Comparison of ENCODE assay signal across 20 cellular contexts in the genomic region with DNA sequence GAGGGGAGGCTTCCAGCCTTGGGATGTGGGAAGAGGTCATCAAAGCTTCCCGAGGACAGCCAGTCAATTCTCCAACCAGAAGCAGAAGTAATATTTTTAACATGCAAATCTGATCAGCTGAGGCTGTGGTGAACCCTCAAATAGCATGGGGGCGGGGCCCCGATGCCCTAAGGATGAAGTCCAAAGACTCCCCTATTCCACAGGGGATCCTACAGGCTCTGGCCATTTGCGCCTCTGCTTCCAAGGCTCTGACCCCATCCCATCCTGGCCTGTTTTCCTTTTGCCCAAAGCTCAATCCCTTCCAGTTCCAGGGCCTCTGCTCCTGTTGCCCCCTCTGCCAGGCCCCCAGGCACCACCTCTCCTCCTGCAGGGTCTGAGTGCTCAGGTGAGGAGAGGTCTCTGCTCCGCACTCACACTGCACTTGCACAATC. TPM values are rescaled to one million over a fixed set of nuclear protein-coding genes. Genes with fewer than 3 reads are reported as not detected.
DNase-seq lines count a peak whose midpoint lies in the region; ATAC-seq, FAIRE-seq and TF ChIP-seq lines count a peak whose summit lies in the region.
"Had no signal": no experiment of that assay in that cellular context is flagged by ENCODE, and none has a peak within 500 bp of the region (broad histone marks: within the 10 kb centered on the region; RNA-seq: fewer than 3 reads in every experiment).

No MANE protein-coding gene starts in this region.

- H3K4me2 ChIP-seq in BLaER1 (peak overlapping the region; percentile 97), DOHH2 (ENCODE audit: low read length) (peak overlapping the region; percentile 93), HepG2 (ENCODE audit: low read depth, low read length) (no peak overlapping the region; the same call in 1 of the 2 replicates)

- no TSS peak for BruUV-seq in HepG2 (replicated peaks; lab: Mats Ljungman, UMichigan)

- no peaks in the 10 kb centered on the region for H3K9me2 ChIP-seq in DOHH2 (replicated peaks; ENCODE audit: control insufficient read depth, low read length)

- no peak for FAIRE-seq in HepG2 (lab: Jason Lieb, UNC)
- FAIRE-seq: bronchial epithelial cell, endothelial cell of umbilical vein had no signal

- H3K9me3 ChIP-seq in BLaER1, result no peaks in the 10 kb centered on the region
- no peaks in the 10 kb centered on the region for H3K9me3 ChIP-seq in DOHH2 (ENCODE audit: control insufficient read depth, insufficient read depth, low read length)
- H3K9me3 ChIP-seq in Peyer's patch, result no peaks in the 10 kb centered on the region
- no peaks in the 10 kb centered on the region for H3K9me3 ChIP-seq in gastroesophageal sphincter
- H3K9me3 ChIP-seq in HepG2 (ENCODE audit: low read length), result no peaks in the 10 kb centered on the region
- H3K9me3 ChIP-seq: BE2C, right lobe of liver, SJSA1, stomach had no signal

- H2AFZ ChIP-seq in HepG2 (ENCODE audit: low read length), result no peak overlapping the region

- no peak for ATAC-seq in gastroesophageal sphincter
- ATAC-seq in left ventricle myocardium superior, result no peak
- no peak for ATAC-seq in HepG2
- ATAC-seq: right lobe of liver, WTC11 had no signal

- H3K79me2 ChIP-seq in DOHH2 (ENCODE audit: control insufficient read depth, low read length) (peaks cover 46% of the 10 kb centered on the region), HepG2 (ENCODE audit: insufficient read depth, low read length) (no peaks in the 10 kb centered on the region)

- no peak for TF ChIP-seq POLR2A in Peyer's patch (IDR thresholded peaks at IDR 0.05)
- TF ChIP-seq POLR2A in gastroesophageal sphincter (IDR thresholded peaks at IDR 0.05), result no peak
- TF ChIP-seq POLR2A in HepG2 (IDR thresholded peaks at IDR 0.05; ENCODE audit: insufficient read depth in 1 of 2, low read depth in 2 of 2, low read length in 2 of 2), result no peak

- H3K27me3 ChIP-seq in BLaER1 (no peaks in the 10 kb centered on the region), DOHH2 (ENCODE audit: control insufficient read depth, low read length) (no peaks in the 10 kb centered on the region), Peyer's patch (no peaks in the 10 kb centered on the region), gastroesophageal sphincter (peaks cover 4% of the 10 kb centered on the region), HepG2 (ENCODE audit: control insufficient read depth in 1 of 2, insufficient read depth in 2 of 2, low read length in 2 of 2) (no peaks in the 10 kb centered on the region)
- H3K27me3 ChIP-seq: BE2C, right lobe of liver had no signal

- H3K36me3 ChIP-seq in BLaER1 (no peaks in the 10 kb centered on the region), DOHH2 (ENCODE audit: control insufficient read depth, low read length) (peaks cover 9% of the 10 kb centered on the region; the same call in 1 of the 2 replicates), Peyer's patch (no peaks in the 10 kb centered on the region), gastroesophageal sphincter (no peaks in the 10 kb centered on the region), HepG2 (replicated peaks in 1 of 2; ENCODE audit: control insufficient read depth in 1 of 2, insufficient read depth in 2 of 2, low read length in 2 of 2) (no peaks in the 10 kb centered on the region)
- H3K36me3 ChIP-seq: BE2C, right lobe of liver, SJSA1, stomach had no signal

- TF ChIP-seq CTCF in DOHH2 (IDR thresholded peaks at IDR 0.05; ENCODE audit: low read depth, low read length, poor library complexity, severe bottlenecking) (no peak), Peyer's patch (IDR thresholded peaks at IDR 0.05) (no peak), gastroesophageal sphincter (IDR thresholded peaks at IDR 0.05) (no peak), HepG2 (CRISPR knock-in tag; IDR thresholded peaks at IDR 0.05) (no peak)

- peak overlapping the region; percentile 9; the same call in 1 of the 2 replicates for H3K4me3 ChIP-seq in BLaER1
- H3K4me3 ChIP-seq in DOHH2 (ENCODE audit: low read length), result peak overlapping the region; percentile 70
- H3K4me3 ChIP-seq in Peyer's patch, result no peak overlapping the region
- no peak overlapping the region for H3K4me3 ChIP-seq in gastroesophageal sphincter
- no peak overlapping the region for H3K4me3 ChIP-seq in HepG2 (replicated peaks in 1 of 3; ENCODE audit: insufficient read depth in 1 of 3, low read depth in 2 of 3, low read length in 3 of 3)
- H3K4me3 ChIP-seq: right lobe of liver, SJSA1, stomach had no signal

- in situ Hi-C loops in HepG2 (cut with HindIII; ENCODE audit: extremely low pct_ligation_motif_present, low pct_unique_long_range_greater_than_20kb), result loop anchor here (10.0 kb wide), 1 partner anchor 180 kb away; the partner anchor contains the start of gene RPP25

- TF ChIP-seq EP300 in gastroesophageal sphincter (IDR thresholded peaks at IDR 0.05) (no peak), HepG2 (IDR thresholded peaks at IDR 0.05; ENCODE audit: low read depth in 2 of 2, low read length in 2 of 2) (no peak), HepG2 (CRISPR knock-in tag; IDR thresholded peaks at IDR 0.05; ENCODE audit: borderline replicate concordance) (no peak)

- 83% methylated on average over 4 of the region's 5 CpGs; no CpG with 5 or more reads in 1 of the 2 donors for WGBS in gastroesophageal sphincter (ENCODE audit: low coverage in 1 of 2), 2 donors
- WGBS in HepG2 (ENCODE audit: low lambda C conversion rate), result 0% methylated on average over 3 of the region's 5 CpGs

- intact Hi-C loops in left ventricle myocardium superior (cut with micrococcal nuclease), result no loop called here
- intact Hi-C loops in HepG2 (cut with micrococcal nuclease; ENCODE audit: unreplicated experiment), result no loop called here

- peak overlapping the region; percentile 100 for H3K27ac ChIP-seq in BLaER1
- peak overlapping the region; percentile 99 for H3K27ac ChIP-seq in DOHH2 (ENCODE audit: low read depth, low read length)
- H3K27ac ChIP-seq in Peyer's patch, result peak overlapping the region in 1 of 4 donors; percentile 97
- H3K27ac ChIP-seq in gastroesophageal sphincter, result no peak overlapping the region
- H3K27ac ChIP-seq in HepG2 (ENCODE audit: extremely low read length, insufficient read depth, low read length), result no peak overlapping the region
- H3K27ac ChIP-seq: right lobe of liver, SJSA1 had no signal

- no peaks in the 10 kb centered on the region for H4K20me1 ChIP-seq in BLaER1
- H4K20me1 ChIP-seq in DOHH2 (ENCODE audit: control insufficient read depth, insufficient read depth, low read depth, low read length), result no peaks in the 10 kb centered on the region
- H4K20me1 ChIP-seq in HepG2 (ENCODE audit: insufficient read depth, low read length), result no peaks in the 10 kb centered on the region

- peaks cover 33% of the 10 kb centered on the region for H3F3A ChIP-seq in DOHH2 (ENCODE audit: control insufficient read depth, insufficient read depth)

- peak in 2 of 3 donors; percentile 74 to 75 for DNase-seq in Peyer's patch
- DNase-seq in germinal center (ENCODE audit: low spot score), result peak; percentile 58
- DNase-seq in SK-N-DZ (ENCODE audit: low spot score), result no peak
- no peak for DNase-seq in left ventricle myocardium superior
- DNase-seq in HepG2 (ENCODE audit: low spot score), result no peak
- DNase-seq: BE2C; EL; IMR-90; NCI-H2029 treated with DMSO at 0.1 percent for 48 hours; NCI-H774; stimulated activated CD4-positive, alpha-beta T cell treated with anti-CD3 and anti-CD28 coated beads, Interleukin-4, amount 100 ng/mL, for 4 hours; stomach had no signal

- POLR2A ChIA-PET in HepG2 (lab: Yijun Ruan, JAX), result no interaction called here

- H3K4me1 ChIP-seq in BLaER1 (peaks cover 98% of the 10 kb centered on the region), DOHH2 (ENCODE audit: control insufficient read depth, low read length) (peaks cover 97% of the 10 kb centered on the region), Peyer's patch (peaks cover 15 to 76% (median 59%) of the 10 kb centered on the region in 4 donors), gastroesophageal sphincter (peaks cover 0 to 29% (median 9%) of the 10 kb centered on the region in 3 donors), HepG2 (ENCODE audit: insufficient read depth, low read length) (peaks cover 92% of the 10 kb centered on the region)

- CTCF ChIA-PET in HepG2 (lab: Yijun Ruan, JAX; ENCODE audit: low intra/inter-chr PET ratio, low total read pairs), result no interaction called here

- H3K9ac ChIP-seq in BLaER1 (peak overlapping the region; percentile 18; the same call in 1 of the 2 replicates), HepG2 (ENCODE audit: insufficient read depth, low read depth, low read length) (no peak overlapping the region)

- TF ChIP-seq RAD21 in HepG2 (CRISPR knock-in tag; IDR thresholded peaks at IDR 0.05), result no peak

RNA-seq across cellular contexts. Expression of gene CSK, which starts 6.7 kb away (rescaled TPM):
- total RNA-seq in Peyer's patch, result 100 to 1,000 TPM in 1 of 4 donors, 10 to 100 TPM in 3; 53.8 to 122 (median 66.2) TPM
- 47.3 and 50.9 TPM in 2 replicates for polyA plus RNA-seq in SK-N-DZ (2014; cell fraction: cytosol; rRNA removed)
- polyA plus RNA-seq in SK-N-DZ (2014; cell fraction: nucleus; rRNA removed), result 87.5 and 113 TPM in 2 replicates
- total RNA-seq in gastroesophageal sphincter, result 10 to 100 TPM in 3 of 4 donors, 1 to 10 TPM in 1; 8.4 to 23.1 (median 18.2) TPM
- 45.8 TPM for total RNA-seq in left ventricle myocardium superior
- total RNA-seq in HepG2 (2016; rRNA removed; fragmentation: Illumina TruSeq; extraction: Trizol), result 20.6 and 21.3 TPM in 2 replicates
- 8.5 and 9.2 TPM in 2 replicates for total RNA-seq in HepG2 (2016; cell fraction: cytosol; rRNA removed; fragmentation: Illumina TruSeq; extraction: Trizol; ENCODE audit: low read depth)
- total RNA-seq in HepG2 (2016; cell fraction: insoluble cytoplasmic fraction; rRNA removed; fragmentation: Illumina TruSeq; extraction: Trizol), result 17.5 and 21.5 TPM in 2 replicates
- 24.6 and 31.5 TPM in 2 replicates for total RNA-seq in HepG2 (2016; cell fraction: membrane; rRNA removed; fragmentation: Illumina TruSeq; extraction: Trizol)
- total RNA-seq in HepG2 (2016; cell fraction: nucleus; rRNA removed; fragmentation: Illumina TruSeq; extraction: Trizol), result 22.6 and 23.4 TPM in 2 replicates
- 12.5 and 18.8 TPM in 2 replicates for polyA plus RNA-seq in HepG2 (2011; rRNA removed)
- 13.9 and 14.0 TPM in 2 replicates for polyA plus RNA-seq in HepG2 (2011; cell fraction: cytosol; rRNA removed)
- polyA plus RNA-seq in HepG2 (2011; cell fraction: nucleus; rRNA removed), result 67.4 and 72.0 TPM in 2 replicates
- polyA plus RNA-seq in HepG2 (2012), result 26.5 and 39.5 TPM in 2 replicates
- polyA plus RNA-seq in HepG2 (2016; cell fraction: cytosol; fragmentation: Illumina TruSeq; extraction: Trizol; ENCODE audit: low read depth), result 10.3 and 12.4 TPM in 2 replicates
- 42.9 and 49.6 TPM in 2 replicates for polyA plus RNA-seq in HepG2 (2016; cell fraction: insoluble cytoplasmic fraction; fragmentation: Illumina TruSeq; extraction: Trizol; ENCODE audit: low read depth)
- 24.4 and 34.3 TPM in 2 replicates for polyA plus RNA-seq in HepG2 (2016; cell fraction: membrane; fragmentation: Illumina TruSeq; extraction: Trizol; ENCODE audit: low read depth)
- polyA plus RNA-seq in HepG2 (2016; cell fraction: nucleus; fragmentation: Illumina TruSeq; extraction: Trizol; ENCODE audit: insufficient read depth, low read depth), result 80.5 and 84.1 TPM in 2 replicates
- 34.0 and 51.8 TPM in 2 replicates for polyA minus RNA-seq in HepG2 (2011; rRNA and poly(A)+ RNA removed; ENCODE audit: low replicate concordance)
- 19.3 and 20.3 TPM in 2 replicates for polyA minus RNA-seq in HepG2 (2011; cell fraction: cytosol; rRNA and poly(A)+ RNA removed)
- 23.4 and 28.1 TPM in 2 replicates for polyA minus RNA-seq in HepG2 (2011; cell fraction: nucleus; rRNA and poly(A)+ RNA removed)

RNA-seq across cellular contexts. Expression of gene CYP1A2, which starts 26.5 kb away (rescaled TPM):
- total RNA-seq in Peyer's patch (not detected), gastroesophageal sphincter (not detected), left ventricle myocardium superior (not detected), HepG2 (2016; rRNA removed; fragmentation: Illumina TruSeq; extraction: Trizol) (not detected in 2 replicates)
- polyA plus RNA-seq in SK-N-DZ (2014; cell fraction: cytosol; rRNA removed), result not detected in 2 replicates
- polyA plus RNA-seq in SK-N-DZ (2014; cell fraction: nucleus; rRNA removed), result not detected in 2 replicates
- total RNA-seq in HepG2 (2016; cell fraction: cytosol; rRNA removed; fragmentation: Illumina TruSeq; extraction: Trizol; ENCODE audit: low read depth), result not detected in 2 replicates
- total RNA-seq in HepG2 (2016; cell fraction: insoluble cytoplasmic fraction; rRNA removed; fragmentation: Illumina TruSeq; extraction: Trizol), result not detected in 2 replicates
- total RNA-seq in HepG2 (2016; cell fraction: membrane; rRNA removed; fragmentation: Illumina TruSeq; extraction: Trizol), result not detected in 2 replicates
- total RNA-seq in HepG2 (2016; cell fraction: nucleus; rRNA removed; fragmentation: Illumina TruSeq; extraction: Trizol), result not detected in 2 replicates
- 0.07 and 0.09 TPM in 2 replicates for polyA plus RNA-seq in HepG2 (2011; rRNA removed)
- polyA plus RNA-seq in HepG2 (2011; cell fraction: cytosol; rRNA removed), result 0.03 and 0.13 TPM in 2 replicates
- 0.03 TPM in 1 of 2 replicates, not detected in the other for polyA plus RNA-seq in HepG2 (2011; cell fraction: nucleus; rRNA removed)
- 0.12 and 0.23 TPM in 2 replicates for polyA plus RNA-seq in HepG2 (2012)
- polyA plus RNA-seq in HepG2 (2016; cell fraction: cytosol; fragmentation: Illumina TruSeq; extraction: Trizol; ENCODE audit: low read depth), result not detected in 2 replicates
- polyA plus RNA-seq in HepG2 (2016; cell fraction: insoluble cytoplasmic fraction; fragmentation: Illumina TruSeq; extraction: Trizol; ENCODE audit: low read depth), result not detected in 2 replicates
- not detected in 2 replicates for polyA plus RNA-seq in HepG2 (2016; cell fraction: membrane; fragmentation: Illumina TruSeq; extraction: Trizol; ENCODE audit: low read depth)
- not detected in 2 replicates for polyA plus RNA-seq in HepG2 (2016; cell fraction: nucleus; fragmentation: Illumina TruSeq; extraction: Trizol; ENCODE audit: insufficient read depth, low read depth)
- polyA minus RNA-seq in HepG2 (2011; rRNA and poly(A)+ RNA removed; ENCODE audit: low replicate concordance), result 0.05 TPM in 1 of 2 replicates, not detected in the other
- not detected in 2 replicates for polyA minus RNA-seq in HepG2 (2011; cell fraction: cytosol; rRNA and poly(A)+ RNA removed)
- not detected in 2 replicates for polyA minus RNA-seq in HepG2 (2011; cell fraction: nucleus; rRNA and poly(A)+ RNA removed)
- total RNA-seq: bronchial epithelial cell, endothelial cell of umbilical vein, IMR-90, SJSA1, stomach, WTC11 had no signal
- polyA plus RNA-seq: endothelial cell of umbilical vein, IMR-90, stomach had no signal

RNA-seq across cellular contexts. Expression of gene LMAN1L, which starts 37.5 kb away (rescaled TPM):
- total RNA-seq in Peyer's patch (not detected), gastroesophageal sphincter (under 1 TPM in 1 of 4 donors, not detected in 3; 0.27 TPM), left ventricle myocardium superior (23.5 TPM), HepG2 (2016; rRNA removed; fragmentation: Illumina TruSeq; extraction: Trizol) (not detected in 2 replicates)
- polyA plus RNA-seq in SK-N-DZ (2014; cell fraction: cytosol; rRNA removed), result not detected in 2 replicates
- 1.2 TPM in 1 of 2 replicates, not detected in the other for polyA plus RNA-seq in SK-N-DZ (2014; cell fraction: nucleus; rRNA removed)
- total RNA-seq in HepG2 (2016; cell fraction: cytosol; rRNA removed; fragmentation: Illumina TruSeq; extraction: Trizol; ENCODE audit: low read depth), result not detected in 2 replicates
- total RNA-seq in HepG2 (2016; cell fraction: insoluble cytoplasmic fraction; rRNA removed; fragmentation: Illumina TruSeq; extraction: Trizol), result not detected in 2 replicates
- total RNA-seq in HepG2 (2016; cell fraction: membrane; rRNA removed; fragmentation: Illumina TruSeq; extraction: Trizol), result not detected in 2 replicates
- not detected in 2 replicates for total RNA-seq in HepG2 (2016; cell fraction: nucleus; rRNA removed; fragmentation: Illumina TruSeq; extraction: Trizol)
- not detected in 2 replicates for polyA plus RNA-seq in HepG2 (2011; rRNA removed)
- not detected in 2 replicates for polyA plus RNA-seq in HepG2 (2011; cell fraction: cytosol; rRNA removed)
- 0.17 and 0.26 TPM in 2 replicates for polyA plus RNA-seq in HepG2 (2011; cell fraction: nucleus; rRNA removed)
- polyA plus RNA-seq in HepG2 (2012), result not detected in 2 replicates
- not detected in 2 replicates for polyA plus RNA-seq in HepG2 (2016; cell fraction: cytosol; fragmentation: Illumina TruSeq; extraction: Trizol; ENCODE audit: low read depth)
- not detected in 2 replicates for polyA plus RNA-seq in HepG2 (2016; cell fraction: insoluble cytoplasmic fraction; fragmentation: Illumina TruSeq; extraction: Trizol; ENCODE audit: low read depth)
- not detected in 2 replicates for polyA plus RNA-seq in HepG2 (2016; cell fraction: membrane; fragmentation: Illumina TruSeq; extraction: Trizol; ENCODE audit: low read depth)
- polyA plus RNA-seq in HepG2 (2016; cell fraction: nucleus; fragmentation: Illumina TruSeq; extraction: Trizol; ENCODE audit: insufficient read depth, low read depth), result not detected in 2 replicates
- 0.07 TPM in 1 of 2 replicates, not detected in the other for polyA minus RNA-seq in HepG2 (2011; rRNA and poly(A)+ RNA removed; ENCODE audit: low replicate concordance)
- not detected in 2 replicates for polyA minus RNA-seq in HepG2 (2011; cell fraction: cytosol; rRNA and poly(A)+ RNA removed)
- not detected in 2 replicates for polyA minus RNA-seq in HepG2 (2011; cell fraction: nucleus; rRNA and poly(A)+ RNA removed)
- total RNA-seq: endothelial cell of umbilical vein, IMR-90, right lobe of liver, SJSA1, WTC11 had no signal
- polyA plus RNA-seq: endothelial cell of umbilical vein, IMR-90, stomach had no signal

RNA-seq across cellular contexts. Expression of gene CYP1A1, which starts 49.8 kb away (rescaled TPM):
- total RNA-seq in Peyer's patch (1 to 10 TPM in 1 of 4 donors, under 1 TPM in 1, not detected in 2; 0.70 to 3.3 TPM), gastroesophageal sphincter (1 to 10 TPM in 1 of 4 donors, under 1 TPM in 1, not detected in 2; 0.47 to 2.2 TPM), left ventricle myocardium superior (0.45 TPM), HepG2 (2016; rRNA removed; fragmentation: Illumina TruSeq; extraction: Trizol) (4.1 and 7.9 TPM in 2 replicates)
- polyA plus RNA-seq in SK-N-DZ (2014; cell fraction: cytosol; rRNA removed), result 0.79 and 1.0 TPM in 2 replicates
- polyA plus RNA-seq in SK-N-DZ (2014; cell fraction: nucleus; rRNA removed), result 0.25 and 2.2 TPM in 2 replicates
- total RNA-seq in HepG2 (2016; cell fraction: cytosol; rRNA removed; fragmentation: Illumina TruSeq; extraction: Trizol; ENCODE audit: low read depth), result 1.3 and 1.7 TPM in 2 replicates
- total RNA-seq in HepG2 (2016; cell fraction: insoluble cytoplasmic fraction; rRNA removed; fragmentation: Illumina TruSeq; extraction: Trizol), result 3.5 and 7.6 TPM in 2 replicates
- 3.3 and 3.8 TPM in 2 replicates for total RNA-seq in HepG2 (2016; cell fraction: membrane; rRNA removed; fragmentation: Illumina TruSeq; extraction: Trizol)
- total RNA-seq in HepG2 (2016; cell fraction: nucleus; rRNA removed; fragmentation: Illumina TruSeq; extraction: Trizol), result 8.5 and 8.7 TPM in 2 replicates
- 8.0 and 11.0 TPM in 2 replicates for polyA plus RNA-seq in HepG2 (2011; rRNA removed)
- polyA plus RNA-seq in HepG2 (2011; cell fraction: cytosol; rRNA removed), result 7.0 and 10.8 TPM in 2 replicates
- 8.4 and 11.9 TPM in 2 replicates for polyA plus RNA-seq in HepG2 (2011; cell fraction: nucleus; rRNA removed)
- 7.0 and 9.5 TPM in 2 replicates for polyA plus RNA-seq in HepG2 (2012)
- 1.2 TPM in 2 replicates for polyA plus RNA-seq in HepG2 (2016; cell fraction: cytosol; fragmentation: Illumina TruSeq; extraction: Trizol; ENCODE audit: low read depth)
- polyA plus RNA-seq in HepG2 (2016; cell fraction: insoluble cytoplasmic fraction; fragmentation: Illumina TruSeq; extraction: Trizol; ENCODE audit: low read depth), result 3.4 and 3.6 TPM in 2 replicates
- 1.9 and 2.1 TPM in 2 replicates for polyA plus RNA-seq in HepG2 (2016; cell fraction: membrane; fragmentation: Illumina TruSeq; extraction: Trizol; ENCODE audit: low read depth)
- polyA plus RNA-seq in HepG2 (2016; cell fraction: nucleus; fragmentation: Illumina TruSeq; extraction: Trizol; ENCODE audit: insufficient read depth, low read depth), result 13.4 and 14.2 TPM in 2 replicates
- 2.4 and 6.8 TPM in 2 replicates for polyA minus RNA-seq in HepG2 (2011; rRNA and poly(A)+ RNA removed; ENCODE audit: low replicate concordance)
- polyA minus RNA-seq in HepG2 (2011; cell fraction: cytosol; rRNA and poly(A)+ RNA removed), result 2.5 and 7.8 TPM in 2 replicates
- 1.9 and 5.3 TPM in 2 replicates for polyA minus RNA-seq in HepG2 (2011; cell fraction: nucleus; rRNA and poly(A)+ RNA removed)

RNA-seq across cellular contexts. Expression of gene CPLX3, which starts 51.3 kb away (rescaled TPM):
- not detected for total RNA-seq in Peyer's patch
- 6.2 and 8.3 TPM in 2 replicates for polyA plus RNA-seq in SK-N-DZ (2014; cell fraction: cytosol; rRNA removed)
- polyA plus RNA-seq in SK-N-DZ (2014; cell fraction: nucleus; rRNA removed), result 2.9 and 6.4 TPM in 2 replicates
- total RNA-seq in gastroesophageal sphincter, result not detected
- total RNA-seq in left ventricle myocardium superior, result 4.1 TPM
- total RNA-seq in HepG2 (2016; rRNA removed; fragmentation: Illumina TruSeq; extraction: Trizol), result not detected in 2 replicates
- total RNA-seq in HepG2 (2016; cell fraction: cytosol; rRNA removed; fragmentation: Illumina TruSeq; extraction: Trizol; ENCODE audit: low read depth), result not detected in 2 replicates
- not detected in 2 replicates for total RNA-seq in HepG2 (2016; cell fraction: insoluble cytoplasmic fraction; rRNA removed; fragmentation: Illumina TruSeq; extraction: Trizol)
- total RNA-seq in HepG2 (2016; cell fraction: membrane; rRNA removed; fragmentation: Illumina TruSeq; extraction: Trizol), result not detected in 2 replicates
- not detected in 2 replicates for total RNA-seq in HepG2 (2016; cell fraction: nucleus; rRNA removed; fragmentation: Illumina TruSeq; extraction: Trizol)
- polyA plus RNA-seq in HepG2 (2011; rRNA removed), result not detected in 2 replicates
- polyA plus RNA-seq in HepG2 (2011; cell fraction: cytosol; rRNA removed), result not detected in 2 replicates
- polyA plus RNA-seq in HepG2 (2011; cell fraction: nucleus; rRNA removed), result 0.05 TPM in 1 of 2 replicates, not detected in the other
- not detected in 2 replicates for polyA plus RNA-seq in HepG2 (2012)
- polyA plus RNA-seq in HepG2 (2016; cell fraction: cytosol; fragmentation: Illumina TruSeq; extraction: Trizol; ENCODE audit: low read depth), result not detected in 2 replicates
- not detected in 2 replicates for polyA plus RNA-seq in HepG2 (2016; cell fraction: insoluble cytoplasmic fraction; fragmentation: Illumina TruSeq; extraction: Trizol; ENCODE audit: low read depth)
- not detected in 2 replicates for polyA plus RNA-seq in HepG2 (2016; cell fraction: membrane; fragmentation: Illumina TruSeq; extraction: Trizol; ENCODE audit: low read depth)
- polyA plus RNA-seq in HepG2 (2016; cell fraction: nucleus; fragmentation: Illumina TruSeq; extraction: Trizol; ENCODE audit: insufficient read depth, low read depth), result not detected in 2 replicates
- polyA minus RNA-seq in HepG2 (2011; rRNA and poly(A)+ RNA removed; ENCODE audit: low replicate concordance), result not detected in 2 replicates
- not detected in 2 replicates for polyA minus RNA-seq in HepG2 (2011; cell fraction: cytosol; rRNA and poly(A)+ RNA removed)
- polyA minus RNA-seq in HepG2 (2011; cell fraction: nucleus; rRNA and poly(A)+ RNA removed), result not detected in 2 replicates
- total RNA-seq: bronchial epithelial cell, endothelial cell of umbilical vein, IMR-90, right lobe of liver, SJSA1 had no signal
- polyA plus RNA-seq: endothelial cell of umbilical vein, IMR-90 had no signal

Comparison
In these comparisons a context has a peak if more than half of its experiments do, and no peak if none do; other contexts are left out.
1. H3K27ac ChIP-seq: peak in BLaER1 (single experiment) and DOHH2 (single experiment); none in gastroesophageal sphincter (0 of 4) and HepG2 (single experiment).
2. H3K4me3 ChIP-seq: peak in BLaER1 (single experiment) and DOHH2 (single experiment); none in Peyer's patch (0 of 4), gastroesophageal sphincter (0 of 2) and HepG2 (0 of 3).
3. DNase-seq: peak in Peyer's patch (2 of 3) and germinal center (single experiment); none in SK-N-DZ (single experiment), left ventricle myocardium superior (single experiment) and HepG2 (single experiment).
4. RNA of gene LMAN1L, which starts 37.5 kb away (total RNA-seq): 23.5 TPM in left ventricle myocardium superior (single experiment); not detected in Peyer's patch, 0.27 TPM in gastroesophageal sphincter and not detected in HepG2; every median in the first group is over 10 times any median in the second.